Comparison of ENCODE assay signal across 11 cellular contexts in genomic region chr6:6806793-6807518, GRCh38.
DNase-seq lines count a peak whose midpoint lies in the region; ATAC-seq and TF ChIP-seq lines count a peak whose summit lies in the region.
"Had no signal": no experiment of that assay in that cellular context is flagged by ENCODE, and none has a peak within 500 bp of the region (broad histone marks: within the 10 kb centered on the region; RNA-seq: fewer than 3 reads in every experiment).

No MANE protein-coding gene starts in this region.

- H4K8ac ChIP-seq in neuronal stem cell (ENCODE audit: low read depth, low read length): no peak overlapping the region

- WGBS in neuronal stem cell (ENCODE audit: extremely low coverage in 2 of 2, insufficient read length in 2 of 2, insufficient replicate concordance in 1 of 2), 2 donors: no CpG with 5 or more reads among the region's 12 CpGs

- peak overlapping the region; percentile 57 for H3K18ac ChIP-seq in neuronal stem cell (ENCODE audit: low read length)

- H3K14ac ChIP-seq in neuronal stem cell (ENCODE audit: low read length): no peak overlapping the region

- H2BK15ac ChIP-seq in neuronal stem cell (ENCODE audit: low read length): no peak overlapping the region

- H3K27ac ChIP-seq in PC-3 (ENCODE audit: low read length) (peak overlapping the region; percentile 99), foreskin keratinocyte (peak overlapping the region; percentile 53), neuronal stem cell (replicated peaks; ENCODE audit: low read length) (no peak overlapping the region)
- no peak overlapping the region for H3K27ac ChIP-seq in CD4-positive, alpha-beta T cell (ENCODE audit: low read depth, low read length)

- no peak overlapping the region for H2AK5ac ChIP-seq in neuronal stem cell (ENCODE audit: low read depth, low read length)

- H3K4ac ChIP-seq in neuronal stem cell (ENCODE audit: low read length): no peak overlapping the region

- no peak overlapping the region for H2BK120ac ChIP-seq in neuronal stem cell (ENCODE audit: low read depth, low read length)

- no TSS peak for BruUV-seq in PC-3 (replicated peaks; lab: Mats Ljungman, UMichigan)

- H3K4me1 Mint-ChIP-seq in CD4-positive, alpha-beta T cell (ENCODE audit: low read depth): peaks cover 17% of the 10 kb centered on the region

- H3K23ac ChIP-seq in neuronal stem cell (ENCODE audit: low read depth, low read length, poor library complexity): no peak overlapping the region

- H3K4me3 Mint-ChIP-seq in CD4-positive, alpha-beta T cell: no peak overlapping the region
- H3K4me3 Mint-ChIP-seq: activated CD8-positive, alpha-beta memory T cell treated with anti-CD3 and anti-CD28 coated beads, Interleukin-2, amount 10 ng/mL, durations not matched to agents 7 days and 5 days had no signal

- H3K27ac Mint-ChIP-seq in CD4-positive, alpha-beta T cell: no peak overlapping the region
- H3K27ac Mint-ChIP-seq: activated CD8-positive, alpha-beta memory T cell treated with anti-CD3 and anti-CD28 coated beads, Interleukin-2, amount 10 ng/mL, durations not matched to agents 7 days and 5 days had no signal

- no peaks in the 10 kb centered on the region for H3K27me3 ChIP-seq in PC-3 (ENCODE audit: low read length)
- no peaks in the 10 kb centered on the region for H3K27me3 ChIP-seq in foreskin keratinocyte
- H3K27me3 ChIP-seq in neuronal stem cell (ENCODE audit: control insufficient read depth in 3 of 3, insufficient read depth in 3 of 3, low read depth in 1 of 3, low read length in 3 of 3): no peaks in the 10 kb centered on the region
- no peaks in the 10 kb centered on the region for H3K27me3 ChIP-seq in CD4-positive, alpha-beta T cell (ENCODE audit: control insufficient read depth, insufficient read depth, low read length)

- DNase-seq in CD1c-positive myeloid dendritic cell (ENCODE audit: extremely low spot score) (peak; percentile 96), PC-3 (peak; percentile 81), foreskin keratinocyte (no peak), neuronal stem cell (ENCODE audit: low spot score) (no peak), ecto neural progenitor cell (ENCODE audit: low spot score) (no peak), NCI-H82 (lab: John Stamatoyannopoulos, UW) (no peak), kidney glomerular epithelial cell (lab: John Stamatoyannopoulos, UW) (no peak)
- no peak for DNase-seq in CD4-positive, alpha-beta T cell
- DNase-seq: activated CD8-positive, alpha-beta memory T cell treated with anti-CD3 and anti-CD28 coated beads, Interleukin-2, amount 10 ng/mL, durations not matched to agents 7 days and 5 days; Karpas-422; NCI-H345 had no signal

- CTCF ChIA-PET in PC-3 (lab: Charles Lee): no interaction called here
- CTCF ChIA-PET in CD4-positive, alpha-beta T cell (lab: Charles Lee): no interaction called here

- H3K9me3 Mint-ChIP-seq in CD4-positive, alpha-beta T cell: no peaks in the 10 kb centered on the region

- no peak overlapping the region for H4K91ac ChIP-seq in neuronal stem cell (ENCODE audit: low read depth, low read length, poor library complexity)

- peaks cover 6% of the 10 kb centered on the region for H3F3A ChIP-seq in PC-3 (ENCODE audit: low read length, unreplicated experiment)

- H3K4me1 ChIP-seq in PC-3 (ENCODE audit: insufficient read depth, low read length) (peaks cover 59% of the 10 kb centered on the region), foreskin keratinocyte (peaks cover 28% of the 10 kb centered on the region), neuronal stem cell (ENCODE audit: control insufficient read depth in 2 of 2, insufficient read depth in 1 of 2, low read depth in 1 of 2, low read length in 2 of 2) (peaks cover 0 to 16% of the 10 kb centered on the region in 2 donors)

- H4K20me1 ChIP-seq in PC-3 (ENCODE audit: low read length): no peaks in the 10 kb centered on the region

- H2AFZ ChIP-seq in PC-3 (ENCODE audit: low read length) (peak overlapping the region; percentile 20; the same call in 1 of the 2 replicates), neuronal stem cell (ENCODE audit: low read length) (no peak overlapping the region)

- no peaks in the 10 kb centered on the region for H3K79me1 ChIP-seq in neuronal stem cell (ENCODE audit: low read depth, low read length)

- no peak for TF ChIP-seq CTCF in PC-3 (conservative IDR thresholded peaks at IDR 0.05; ENCODE audit: low read depth, low read length)
- TF ChIP-seq CTCF in foreskin keratinocyte (conservative IDR thresholded peaks at IDR 0.05): no peak
- TF ChIP-seq CTCF in CD4-positive, alpha-beta T cell (IDR thresholded peaks at IDR 0.05): no peak

- H3K4me3 ChIP-seq in PC-3 (ENCODE audit: low read length) (no peak overlapping the region), neuronal stem cell (ENCODE audit: low read length in 2 of 2) (no peak overlapping the region)

- no peaks in the 10 kb centered on the region for H3K9me3 ChIP-seq in PC-3 (ENCODE audit: low read length)
- no peaks in the 10 kb centered on the region for H3K9me3 ChIP-seq in neuronal stem cell (replicated peaks in 1 of 2; ENCODE audit: control insufficient read depth in 2 of 2, insufficient read depth in 1 of 2, low read depth in 1 of 2, low read length in 2 of 2)
- H3K9me3 ChIP-seq in CD4-positive, alpha-beta T cell (ENCODE audit: control insufficient read depth, low read length): no peaks in the 10 kb centered on the region

- intact Hi-C loops in PC-3 (cut with micrococcal nuclease): no loop called here
- intact Hi-C loops in CD4-positive, alpha-beta T cell (cut with DNase I, micrococcal nuclease): no loop called here

- no peaks in the 10 kb centered on the region for H3K79me2 ChIP-seq in PC-3 (ENCODE audit: low read length)

- peaks cover 12% of the 10 kb centered on the region for H3K27me3 Mint-ChIP-seq in CD4-positive, alpha-beta T cell

- ATAC-seq in PC-3 (peak; percentile 23), foreskin keratinocyte (no peak)
- no peak for ATAC-seq in CD4-positive, alpha-beta T cell (ENCODE audit: poor library complexity)
- ATAC-seq: activated CD8-positive, alpha-beta memory T cell treated with anti-CD3 and anti-CD28 coated beads, Interleukin-2, amount 10 ng/mL, durations not matched to agents 7 days and 5 days had no signal

- H3K36me3 ChIP-seq in PC-3 (ENCODE audit: low read depth, low read length): no peaks in the 10 kb centered on the region
- no peaks in the 10 kb centered on the region for H3K36me3 ChIP-seq in neuronal stem cell (replicated peaks in 1 of 2; ENCODE audit: control insufficient read depth in 2 of 2, insufficient read depth in 2 of 2, low read length in 2 of 2)

- POLR2A ChIA-PET in PC-3 (lab: Charles Lee; ENCODE audit: unreplicated experiment): interaction anchor here (0.6 kb wide), 1 partner anchor 333 kb away, joined by 5 read pairs; no protein-coding TSS in a partner anchor
- POLR2A ChIA-PET in CD4-positive, alpha-beta T cell (lab: Charles Lee): no interaction called here

- H3K36me3 Mint-ChIP-seq in CD4-positive, alpha-beta T cell (ENCODE audit: low read depth): no peaks in the 10 kb centered on the region
- H3K36me3 Mint-ChIP-seq: activated CD8-positive, alpha-beta memory T cell treated with anti-CD3 and anti-CD28 coated beads, Interleukin-2, amount 10 ng/mL, durations not matched to agents 7 days and 5 days had no signal

- H2BK5ac ChIP-seq in neuronal stem cell (ENCODE audit: low read length): no peak overlapping the region

- H3K4me2 ChIP-seq in PC-3 (ENCODE audit: low read length) (peak overlapping the region; percentile 50), neuronal stem cell (ENCODE audit: insufficient read depth, low read length, poor library complexity, severe bottlenecking) (no peak overlapping the region)

- no peaks in the 10 kb centered on the region for H3K9me2 ChIP-seq in PC-3 (replicated peaks; ENCODE audit: low read length)

- H3K9ac ChIP-seq in PC-3 (ENCODE audit: low read length): peak overlapping the region; percentile 65
- H3K9ac ChIP-seq in neuronal stem cell (ENCODE audit: low read depth, low read length, poor library complexity): no peak overlapping the region

- H2BK12ac ChIP-seq in neuronal stem cell (ENCODE audit: low read length): no peak overlapping the region

Comparison
In these comparisons a context has a peak if more than half of its experiments do, and no peak if none do; other contexts are left out.
1. DNase-seq: peak in CD1c-positive myeloid dendritic cell (single experiment) and PC-3 (single experiment); none in foreskin keratinocyte (0 of 2), neuronal stem cell (single experiment), ecto neural progenitor cell (single experiment), CD4-positive, alpha-beta T cell (0 of 10), NCI-H82 (single experiment) and kidney glomerular epithelial cell (single experiment).
2. H3K27ac ChIP-seq: peak in PC-3 (single experiment) and foreskin keratinocyte (single experiment); none in neuronal stem cell (single experiment) and CD4-positive, alpha-beta T cell (single experiment).